ENCODE assay signal across 8 cellular contexts in the genomic region with DNA sequence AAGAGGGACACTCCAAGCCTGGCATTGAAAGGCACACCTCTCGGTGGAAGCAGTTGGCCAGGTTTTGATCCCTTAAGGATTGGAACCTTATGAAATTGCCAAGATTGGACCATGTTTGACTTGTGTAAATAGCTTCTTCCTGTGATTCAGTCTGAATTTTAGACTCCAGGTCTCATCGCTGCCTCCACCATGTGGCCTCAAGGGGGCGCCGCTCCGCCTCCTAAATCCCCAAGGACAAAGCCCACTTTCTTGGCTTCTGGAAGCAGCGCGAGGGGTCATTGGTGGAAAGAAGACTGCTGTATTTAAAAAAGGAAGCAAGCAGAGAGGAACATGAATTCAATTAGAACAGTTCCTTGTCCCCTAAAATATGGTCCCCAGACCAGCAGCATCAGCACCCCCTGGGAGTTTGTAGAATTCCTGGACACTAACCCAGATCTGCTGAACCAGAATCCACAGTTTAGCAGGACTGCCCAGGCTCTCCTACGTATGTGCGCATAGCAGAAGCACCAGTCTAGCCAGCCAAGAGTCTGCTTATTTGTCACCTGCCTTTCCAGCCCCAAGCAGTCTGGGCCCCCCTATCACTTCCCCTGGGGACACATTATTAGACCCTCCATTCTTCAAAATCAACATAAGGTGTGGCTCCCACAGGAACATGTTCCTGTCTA.
A peak's percentile ranks its signal among the peaks of the same experiment; 100 is the strongest.
DNase-seq lines count a peak whose midpoint lies in the region; ATAC-seq, FAIRE-seq and TF ChIP-seq lines count a peak whose summit lies in the region.

No MANE protein-coding gene starts in this region.

- no TSS peak for BruUV-seq in PC-9 (replicated peaks; lab: Mats Ljungman, UMichigan)
- BruUV-seq in endothelial cell of umbilical vein (replicated peaks; lab: Mats Ljungman, UMichigan): no TSS peak

- H3K9me2 ChIP-seq in PC-9 (ENCODE audit: insufficient read depth): no peaks in the 10 kb centered on the region

- TF ChIP-seq POLR2A in endothelial cell of umbilical vein (IDR thresholded peaks at IDR 0.05; ENCODE audit: low read depth, low read length): no peak

- H4K20me1 ChIP-seq in PC-9 (ENCODE audit: insufficient read depth) (no peaks in the 10 kb centered on the region), endothelial cell of umbilical vein (replicated peaks; ENCODE audit: control insufficient read depth, extremely low read depth, insufficient read depth, low read length) (no peaks in the 10 kb centered on the region)

- peak; percentile 86 for DNase-seq in DMS 273 (lab: John Stamatoyannopoulos, UW; ENCODE audit: unreplicated experiment)
- peak in 71 of 76 experiments; percentile 23 to 91 (median 73) for DNase-seq in HUDEP-2 (lab: John Stamatoyannopoulos, UW; ENCODE audit: unreplicated experiment in 76 of 76)
- DNase-seq in PC-9: peak; percentile 49 to 57
- peak; percentile 91 for DNase-seq in endothelial cell of umbilical vein (ENCODE audit: low read depth, low spot score)
- peak; percentile 85 to 90 (median 88) for DNase-seq in mucosa of descending colon
- no peak for DNase-seq in middle frontal gyrus (ENCODE audit: extremely low spot score, low spot score)

- H3K4me3 ChIP-seq in PC-9 (no peak overlapping the region), endothelial cell of umbilical vein (replicated peaks in 1 of 3; ENCODE audit: insufficient read depth in 1 of 3, low read depth in 1 of 3, low read length in 3 of 3) (no peak overlapping the region), mucosa of descending colon (no peak overlapping the region)

- H3K4me1 ChIP-seq in PC-9 (replicated peaks; ENCODE audit: insufficient read depth): peaks cover 29% of the 10 kb centered on the region
- H3K4me1 ChIP-seq in endothelial cell of umbilical vein (ENCODE audit: control insufficient read depth, extremely low read depth, insufficient read depth, low read length): peaks cover 12% of the 10 kb centered on the region
- H3K4me1 ChIP-seq in mucosa of descending colon (ENCODE audit: low read depth): peaks cover 79% of the 10 kb centered on the region

- no peaks in the 10 kb centered on the region for H3K27me3 ChIP-seq in PC-9 (ENCODE audit: insufficient read depth, low read depth)
- no peaks in the 10 kb centered on the region for H3K27me3 ChIP-seq in endothelial cell of umbilical vein (ENCODE audit: control insufficient read depth in 2 of 2, insufficient read depth in 2 of 2, low read length in 2 of 2)

- H3K9me1 ChIP-seq in endothelial cell of umbilical vein (replicated peaks; ENCODE audit: control insufficient read depth, extremely low read depth, insufficient read depth, low read length): no peaks in the 10 kb centered on the region

- H3K36me3 ChIP-seq in PC-9 (ENCODE audit: low read depth): no peaks in the 10 kb centered on the region
- no peaks in the 10 kb centered on the region for H3K36me3 ChIP-seq in endothelial cell of umbilical vein (ENCODE audit: control insufficient read depth in 2 of 2, extremely low read depth in 1 of 2, insufficient read depth in 2 of 2, low read length in 2 of 2)
- H3K36me3 ChIP-seq in mucosa of descending colon (ENCODE audit: low read depth): no peaks in the 10 kb centered on the region

- TF ChIP-seq CTCF in PC-9 (conservative IDR thresholded peaks at IDR 0.05) (peak; percentile 71), endothelial cell of umbilical vein (IDR thresholded peaks at IDR 0.05; ENCODE audit: extremely low read depth in 1 of 2, insufficient read depth in 1 of 2, low read depth in 1 of 2, low read length in 2 of 2) (peak; percentile 90 to 96), mucosa of descending colon (IDR thresholded peaks at IDR 0.05) (peak; percentile 52)

- intact Hi-C loops in PC-9 (cut with micrococcal nuclease; ENCODE audit: unreplicated experiment): no loop called here
- intact Hi-C loops in endothelial cell of umbilical vein (cut with micrococcal nuclease): loop anchor here (1.0 to 5.0 kb wide), 8 partner anchors 8 to 546 kb away; no protein-coding TSS in a partner anchor
- intact Hi-C loops in mucosa of descending colon (cut with DNase I, micrococcal nuclease): no loop called here

- H3K4me2 ChIP-seq in PC-9: no peak overlapping the region
- peak overlapping the region; percentile 56 for H3K4me2 ChIP-seq in endothelial cell of umbilical vein (ENCODE audit: insufficient read depth, low read length)

- peak; percentile 91 for FAIRE-seq in endothelial cell of umbilical vein (lab: Jason Lieb, UNC)

- peak; percentile 48 for ATAC-seq in mucosa of descending colon
- no peak for ATAC-seq in GM18870 (IDR thresholded peaks at IDR 0.05; ENCODE audit: unreplicated experiment)
- ATAC-seq in HG02981 (IDR thresholded peaks at IDR 0.05; ENCODE audit: unreplicated experiment): no peak

- H2AFZ ChIP-seq in PC-9 (no peak overlapping the region), endothelial cell of umbilical vein (ENCODE audit: low read depth, low read length) (peak overlapping the region; percentile 73)

- no peak overlapping the region for H3K9ac ChIP-seq in endothelial cell of umbilical vein (replicated peaks; ENCODE audit: extremely low read depth, insufficient read depth, low read length)

- CTCF ChIA-PET in PC-9 (lab: Charles Lee) (interaction anchor here (0.6 to 2.6 kb wide), 9 partner anchors 10 to 565 kb away, joined by 3 to 34 read pairs (median 4); no protein-coding TSS in a partner anchor), endothelial cell of umbilical vein (lab: Charles Lee) (interaction anchor here (0.6 to 2.5 kb wide), 79 partner anchors 9 to 1226 kb away, joined by 3 to 66 read pairs (median 4); partner anchors contain the start of genes CAGE1, RIOK1 and SNRNP48)

- dilution Hi-C loops in endothelial cell of umbilical vein (cut with MboI; ENCODE audit: extremely low pct_ligation_motif_present, low sequenced_read_pairs): no loop called here

- H3K79me2 ChIP-seq in PC-9 (ENCODE audit: low read depth) (no peaks in the 10 kb centered on the region), endothelial cell of umbilical vein (ENCODE audit: control insufficient read depth, insufficient read depth, low read length) (no peaks in the 10 kb centered on the region)

- POLR2A ChIA-PET in PC-9 (lab: Charles Lee; ENCODE audit: unreplicated experiment) (interaction anchor here (0.6 to 1.1 kb wide), 4 partner anchors 10 to 1555 kb away, joined by 3 to 5 read pairs (median 5); no protein-coding TSS in a partner anchor), endothelial cell of umbilical vein (lab: Charles Lee) (interaction anchor here (1.1 kb wide), 1 partner anchor 20 kb away, joined by 4 read pairs; no protein-coding TSS in a partner anchor)

- H3F3A ChIP-seq in PC-9 (ENCODE audit: insufficient read depth, low read depth): peaks cover 8% of the 10 kb centered on the region; the same call in 1 of the 2 replicates

- no peaks in the 10 kb centered on the region for H3K9me3 ChIP-seq in PC-9 (ENCODE audit: insufficient read depth, low read depth)
- no peaks in the 10 kb centered on the region for H3K9me3 ChIP-seq in endothelial cell of umbilical vein (replicated peaks; ENCODE audit: control insufficient read depth, insufficient read depth, low read length)
- no peaks in the 10 kb centered on the region for H3K9me3 ChIP-seq in mucosa of descending colon

- no peak overlapping the region for H3K27ac ChIP-seq in PC-9
- H3K27ac ChIP-seq in endothelial cell of umbilical vein (ENCODE audit: insufficient read depth, low read depth, low read length): peak overlapping the region; percentile 20

TF ChIP-seq in endothelial cell of umbilical vein, 7 proteins besides CTCF, POLR2A, EP300 and RAD21:
- no peak for TF ChIP-seq EZH2 (IDR thresholded peaks at IDR 0.05; ENCODE audit: borderline replicate concordance, low read depth, low read length, severe bottlenecking)
- TF ChIP-seq, protein P1, sequence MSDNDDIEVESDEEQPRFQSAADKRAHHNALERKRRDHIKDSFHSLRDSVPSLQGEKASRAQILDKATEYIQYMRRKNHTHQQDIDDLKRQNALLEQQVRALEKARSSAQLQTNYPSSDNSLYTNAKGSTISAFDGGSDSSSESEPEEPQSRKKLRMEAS (IDR thresholded peaks at IDR 0.05; ENCODE audit: insufficient read depth, insufficient read length): no peak
- no peak for TF ChIP-seq MYC (IDR thresholded peaks at IDR 0.05; ENCODE audit: low read depth, low read length)
- no peak for TF ChIP-seq GATA2 (IDR thresholded peaks at IDR 0.05; ENCODE audit: insufficient read depth, insufficient read length, low read depth, low read length)
- no peak for TF ChIP-seq POLR2AphosphoS5 (IDR thresholded peaks at IDR 0.05; ENCODE audit: insufficient read depth, low read depth, low read length)
- TF ChIP-seq FOS (IDR thresholded peaks at IDR 0.05; ENCODE audit: borderline replicate concordance, insufficient read depth, low read length): no peak
- no peak for TF ChIP-seq JUN (IDR thresholded peaks at IDR 0.05; ENCODE audit: borderline replicate concordance, insufficient read depth, insufficient read length, low read depth)
TF ChIP-seq in endothelial cell of umbilical vein: peak in this region for 0.
